ENCODE assay signal across 18 cellular contexts in genomic region chr1:161070737-161071136, GRCh38. TPM values are rescaled to one million over a fixed set of nuclear protein-coding genes. Genes with fewer than 3 reads are reported as not detected.
DNase-seq lines count a peak whose midpoint lies in the region; ATAC-seq and TF ChIP-seq lines count a peak whose summit lies in the region.
"Had no signal": no experiment of that assay in that cellular context is flagged by ENCODE, and none has a peak within 500 bp of the region (broad histone marks: within the 10 kb centered on the region; RNA-seq: fewer than 3 reads in every experiment).

No MANE protein-coding gene starts in this region.

- H3K9me3 Mint-ChIP-seq in activated T-cell treated with anti-CD3 and anti-CD28 coated beads, Interleukin-2, amount 50 U/mL, for 72 hours: no peaks in the 10 kb centered on the region

- intact Hi-C loops in OCI-LY7 (cut with micrococcal nuclease; ENCODE audit: unreplicated experiment) (no loop called here), spleen (cut with DNase I; ENCODE audit: low total_unique reads) (no loop called here)

- TF ChIP-seq CTCF in OCI-LY7 (conservative IDR thresholded peaks at IDR 0.05; ENCODE audit: low read length): no peak
- TF ChIP-seq CTCF in choroid plexus epithelial cell (conservative IDR thresholded peaks at IDR 0.05; ENCODE audit: low read depth, low read length): no peak
- no peak for TF ChIP-seq CTCF in spleen (IDR thresholded peaks at IDR 0.05 in 8 of 11, conservative IDR thresholded peaks at IDR 0.05 in 3 of 11)

- CTCF ChIA-PET in OCI-LY7 (lab: Charles Lee; ENCODE audit: unreplicated experiment): interaction anchor here (0.5 to 1.1 kb wide), 2 partner anchors 27 to 73 kb away, joined by 3 read pairs; no protein-coding TSS in a partner anchor

- no peak overlapping the region for H3K4me3 ChIP-seq in OCI-LY7 (ENCODE audit: low read depth, low read length, poor library complexity, severe bottlenecking)
- H3K4me3 ChIP-seq in choroid plexus epithelial cell (ENCODE audit: low read depth, low read length): no peak overlapping the region
- peak overlapping the region in 1 of 8 donors; percentile 80 for H3K4me3 ChIP-seq in spleen
- H3K4me3 ChIP-seq: mucosa of descending colon, pancreas, stomach had no signal

- no peaks in the 10 kb centered on the region for H3K27me3 ChIP-seq in spleen (replicated peaks in 1 of 7)
- H3K27me3 ChIP-seq: pancreas, stomach had no signal

- H3K4me1 Mint-ChIP-seq in activated T-cell treated with anti-CD3 and anti-CD28 coated beads, Interleukin-2, amount 50 U/mL, for 72 hours (ENCODE audit: low read depth): peaks cover 54% of the 10 kb centered on the region

- TF ChIP-seq POLR2A in spleen (IDR thresholded peaks at IDR 0.05): no peak

- H3K27ac Mint-ChIP-seq in activated T-cell treated with anti-CD3 and anti-CD28 coated beads, Interleukin-2, amount 50 U/mL, for 72 hours: peak overlapping the region; percentile 41

- peak overlapping the region in 1 of 2 donors; percentile 100 for H3K4me3 Mint-ChIP-seq in activated T-cell treated with anti-CD3 and anti-CD28 coated beads, Interleukin-2, amount 50 U/mL, for 72 hours

- peaks cover 6% of the 10 kb centered on the region; the same call in 1 of the 2 replicates for H4K20me1 ChIP-seq in OCI-LY7 (ENCODE audit: insufficient read depth, low read length)

- WGBS in spleen, 5 donors: 94 to 95% (median 94%) methylated on average over 4 of the region's 4 CpGs

- H3K4me1 ChIP-seq in OCI-LY7 (ENCODE audit: insufficient read depth, low read length, poor library complexity, severe bottlenecking) (peaks cover 30% of the 10 kb centered on the region), spleen (peaks cover 16 to 61% (median 50%) of the 10 kb centered on the region in 6 donors)
- H3K4me1 ChIP-seq: pancreas had no signal

- H3K9me2 ChIP-seq in OCI-LY7 (ENCODE audit: insufficient read depth, low read length): no peaks in the 10 kb centered on the region

- no peak for ATAC-seq in activated T-cell treated with anti-CD3 and anti-CD28 coated beads, Interleukin-2, amount 50 U/mL, for 72 hours (replicated peaks in 1 of 2)
- ATAC-seq in GM19023 (IDR thresholded peaks at IDR 0.05; ENCODE audit: unreplicated experiment): no peak
- ATAC-seq: mucosa of descending colon, pancreas had no signal

- H3K79me2 ChIP-seq in OCI-LY7 (ENCODE audit: insufficient read depth, low read depth, low read length): peaks cover 39% of the 10 kb centered on the region

- peaks cover 14 to 17% of the 10 kb centered on the region in 2 donors for H3K36me3 Mint-ChIP-seq in activated T-cell treated with anti-CD3 and anti-CD28 coated beads, Interleukin-2, amount 50 U/mL, for 72 hours (ENCODE audit: insufficient read depth in 2 of 2)

- BruUV-seq in OCI-LY7 (replicated peaks; lab: Mats Ljungman, UMichigan): no TSS peak

- no peaks in the 10 kb centered on the region for H3K9me3 ChIP-seq in OCI-LY7 (ENCODE audit: low read length)
- H3K9me3 ChIP-seq in spleen: no peaks in the 10 kb centered on the region
- H3K9me3 ChIP-seq: mucosa of descending colon, pancreas, stomach had no signal

- H2AFZ ChIP-seq in OCI-LY7 (ENCODE audit: low read length): no peak overlapping the region

- no peak for DNase-seq in activated T-cell treated with anti-CD3 and anti-CD28 coated beads, Interleukin-2, amount 50 U/mL, for 72 hours
- DNase-seq in activated T-cell treated with anti-CD3 and anti-CD28 coated beads for 4 hours (no peak), OCI-LY7 (ENCODE audit: low spot score) (no peak), choroid plexus epithelial cell (ENCODE audit: low read depth) (peak; percentile 24), spleen (no peak), ureter (ENCODE audit: low spot score) (no peak), nucleus accumbens (lab: John Stamatoyannopoulos, UW) (no peak)
- DNase-seq: ACHN; activated naive CD4-positive, alpha-beta T cell; Calu3; effector CD8-positive, alpha-beta T cell; GDM1; hippocampal formation; mucosa of descending colon; pancreas; SHP77; stomach had no signal

- H3K36me3 ChIP-seq in OCI-LY7 (ENCODE audit: insufficient read depth, low read length) (peaks cover 19% of the 10 kb centered on the region), spleen (peaks cover 0 to 18% (median 0%) of the 10 kb centered on the region in 6 donors)
- H3K36me3 ChIP-seq: pancreas had no signal

- peak overlapping the region; percentile 99; the same call in 1 of the 2 replicates for H3K4me2 ChIP-seq in OCI-LY7 (ENCODE audit: low read length)

- H3K27me3 Mint-ChIP-seq in activated T-cell treated with anti-CD3 and anti-CD28 coated beads, Interleukin-2, amount 50 U/mL, for 72 hours (ENCODE audit: low read depth): no peaks in the 10 kb centered on the region

- H3K27ac ChIP-seq in OCI-LY7 (ENCODE audit: low read depth, low read length, poor library complexity, severe bottlenecking) (no peak overlapping the region), spleen (peak overlapping the region in 7 of 8 donors; percentile 73 to 99 (median 96))

- POLR2A ChIA-PET in OCI-LY7 (lab: Charles Lee): interaction anchor here (0.5 to 3.9 kb wide), 9 partner anchors 14 to 119 kb away, joined by 3 to 42 read pairs (median 6); partner anchors contain the start of genes TSTD1 and USF1

RNA-seq across cellular contexts. Expression of gene ARHGAP30, which starts 1.0 kb away (rescaled TPM):
- 100 to 1,000 TPM; 192 to 198 TPM for total RNA-seq in activated T-cell treated with anti-CD3 and anti-CD28 coated beads, Interleukin-2, amount 50 U/mL, for 72 hours
- 56.2 and 62.9 TPM in 2 replicates for total RNA-seq in OCI-LY7 (2014; rRNA removed; shearing (Covaris generic))
- total RNA-seq in OCI-LY7 (2022): 86.7 and 101 TPM in 2 replicates
- 100 to 1,000 TPM; 103 to 145 (median 129) TPM for total RNA-seq in spleen
- 10 to 100 TPM; 28.8 to 81.5 (median 31.1) TPM for polyA plus RNA-seq in spleen
- 12.1 TPM for total RNA-seq in ureter

RNA-seq across cellular contexts. Expression of gene NECTIN4, which starts 18.6 kb away (rescaled TPM):
- total RNA-seq in activated T-cell treated with anti-CD3 and anti-CD28 coated beads, Interleukin-2, amount 50 U/mL, for 72 hours: under 1 TPM in 1 of 2 donors, not detected in 1; 0.31 TPM
- total RNA-seq in OCI-LY7 (2014; rRNA removed; shearing (Covaris generic)): not detected in 2 replicates
- total RNA-seq in OCI-LY7 (2022) (not detected in 2 replicates), spleen (not detected), ureter (75.6 TPM)
- under 1 TPM; 0.03 to 0.06 (median 0.04) TPM for polyA plus RNA-seq in spleen

RNA-seq across cellular contexts. Expression of gene USF1, which starts 25.0 kb away (rescaled TPM):
- total RNA-seq in activated T-cell treated with anti-CD3 and anti-CD28 coated beads, Interleukin-2, amount 50 U/mL, for 72 hours: 10 to 100 TPM; 52.3 to 57.5 TPM
- total RNA-seq in OCI-LY7 (2014; rRNA removed; shearing (Covaris generic)): 83.1 and 97.5 TPM in 2 replicates
- total RNA-seq in OCI-LY7 (2022) (57.6 and 60.9 TPM in 2 replicates), spleen (100 to 1,000 TPM; 113 to 158 (median 123) TPM), ureter (70.7 TPM)
- polyA plus RNA-seq in spleen: 100 to 1,000 TPM; 132 to 339 (median 228) TPM

RNA-seq across cellular contexts. Expression of gene KLHDC9, which starts 27.4 kb away (rescaled TPM):
- total RNA-seq in activated T-cell treated with anti-CD3 and anti-CD28 coated beads, Interleukin-2, amount 50 U/mL, for 72 hours: 1 to 10 TPM; 5.7 to 7.1 TPM
- 0.95 and 2.7 TPM in 2 replicates for total RNA-seq in OCI-LY7 (2014; rRNA removed; shearing (Covaris generic))
- total RNA-seq in OCI-LY7 (2022) (1.3 and 3.0 TPM in 2 replicates), spleen (1 to 10 TPM; 1.1 to 2.1 (median 1.3) TPM), ureter (13.0 TPM)
- polyA plus RNA-seq in spleen: 1 to 10 TPM; 1.9 to 3.9 (median 3.2) TPM

RNA-seq across cellular contexts. Expression of gene TSTD1, which starts 32.0 kb away (rescaled TPM):
- 10 to 100 TPM; 46.3 to 78.0 TPM for total RNA-seq in activated T-cell treated with anti-CD3 and anti-CD28 coated beads, Interleukin-2, amount 50 U/mL, for 72 hours
- 164 and 206 TPM in 2 replicates for total RNA-seq in OCI-LY7 (2014; rRNA removed; shearing (Covaris generic))
- total RNA-seq in OCI-LY7 (2022) (73.4 and 89.2 TPM in 2 replicates), spleen (10 to 100 TPM; 24.3 to 31.9 (median 29.7) TPM), ureter (79.8 TPM)
- 100 to 1,000 TPM in 1 of 3 donors, 10 to 100 TPM in 2; 87.6 to 141 (median 94.2) TPM for polyA plus RNA-seq in spleen

Comparison
In these comparisons a context has a peak if more than half of its experiments do, and no peak if none do; other contexts are left out.
1. RNA of gene NECTIN4, which starts 18.6 kb away (total RNA-seq): 75.6 TPM in ureter (single experiment); 0.31 TPM in activated T-cell treated with anti-CD3 and anti-CD28 coated beads, Interleukin-2, amount 50 U/mL, for 72 hours, not detected in spleen and not detected in OCI-LY7; every median in the first group is over 10 times any median in the second.